In genomic region chr10:26556756-26557640, GRCh38 we compare ENCODE assay signal across 8 cellular contexts.
DNase-seq lines count a peak whose midpoint lies in the region; TF ChIP-seq lines count a peak whose summit lies in the region.

No MANE protein-coding gene starts in this region.

- peak overlapping the region; percentile 1 for H3K27ac Mint-ChIP-seq in activated naive CD4-positive, alpha-beta T cell treated with anti-CD3 and anti-CD28 coated beads, Interleukin-2, amount 50 U/mL, for 24 hours

- TF ChIP-seq CTCF in HEK293 (tag by site-specific recombination; IDR thresholded peaks at IDR 0.05) = peak; percentile 81
- TF ChIP-seq CTCF in cardiac muscle cell (IDR thresholded peaks at IDR 0.05; ENCODE audit: low read depth, low read length) = peak; percentile 94

- H3K36me3 Mint-ChIP-seq in activated naive CD4-positive, alpha-beta T cell treated with anti-CD3 and anti-CD28 coated beads, Interleukin-2, amount 50 U/mL, for 24 hours = peaks cover 28% of the 10 kb centered on the region

- H3K27me3 ChIP-seq in cardiac muscle cell = peaks cover 52% of the 10 kb centered on the region

- H3K4me3 ChIP-seq in HEK293 (ENCODE audit: low read depth, low read length) (no peak overlapping the region), cardiac muscle cell (no peak overlapping the region)

- H3K36me3 ChIP-seq in HEK293 (ENCODE audit: control insufficient read depth in 2 of 2, insufficient read depth in 1 of 2, low read length in 2 of 2) (no peaks in the 10 kb centered on the region), cardiac muscle cell (no peaks in the 10 kb centered on the region)

- H3K4me1 Mint-ChIP-seq in activated naive CD4-positive, alpha-beta T cell treated with anti-CD3 and anti-CD28 coated beads, Interleukin-2, amount 50 U/mL, for 24 hours = peaks cover 28% of the 10 kb centered on the region

- CTCF ChIA-PET in HEK293 (lab: Yijun Ruan, JAX) = interaction anchor here (0.5 to 8.6 kb wide), 23 partner anchors 9 to 1380 kb away, joined by 3 to 133 read pairs (median 4); no protein-coding TSS in a partner anchor

- H3K9me3 Mint-ChIP-seq in activated naive CD4-positive, alpha-beta T cell treated with anti-CD3 and anti-CD28 coated beads, Interleukin-2, amount 50 U/mL, for 24 hours = no peaks in the 10 kb centered on the region

- POLR2A ChIA-PET in HEK293 (lab: Yijun Ruan, JAX) = no interaction called here

- peak; percentile 58 for DNase-seq in Daoy (ENCODE audit: low read depth)
- DNase-seq in NCI-H82 (lab: John Stamatoyannopoulos, UW) = peak; percentile 62
- DNase-seq in cardiac muscle cell (ENCODE audit: low read depth in 1 of 2, low spot score in 1 of 2) = peak; percentile 59 to 75
- DNase-seq in renal cortical epithelial cell (ENCODE audit: low read depth) = peak; percentile 65
- DNase-seq in NCI-H510A treated with DMSO at 0.1 percent for 48 hours (lab: John Stamatoyannopoulos, UW) = no peak
- DNase-seq in activated CD8-positive, alpha-beta memory T cell treated with anti-CD3 and anti-CD28 coated beads for 24 hours = no peak

- H3K9me3 ChIP-seq in HEK293 (ENCODE audit: control insufficient read depth, insufficient read depth, low read depth, low read length) = no peaks in the 10 kb centered on the region
- H3K9me3 ChIP-seq in cardiac muscle cell (ENCODE audit: low read depth) = no peaks in the 10 kb centered on the region

- no peak overlapping the region for H3K4me3 Mint-ChIP-seq in activated naive CD4-positive, alpha-beta T cell treated with anti-CD3 and anti-CD28 coated beads, Interleukin-2, amount 50 U/mL, for 24 hours

- no peaks in the 10 kb centered on the region for H3K27me3 Mint-ChIP-seq in activated naive CD4-positive, alpha-beta T cell treated with anti-CD3 and anti-CD28 coated beads, Interleukin-2, amount 50 U/mL, for 24 hours

- no peaks in the 10 kb centered on the region for H3K4me1 ChIP-seq in HEK293 (ENCODE audit: control insufficient read depth, insufficient read depth, low read length)
- no peaks in the 10 kb centered on the region for H3K4me1 ChIP-seq in cardiac muscle cell (ENCODE audit: low read depth)

- H3K27ac ChIP-seq in HEK293 (ENCODE audit: extremely low read depth, low read depth, low read length) (no peak overlapping the region), cardiac muscle cell (no peak overlapping the region)

TF ChIP-seq in HEK293, 187 proteins besides CTCF, POLR2A, EP300 and RAD21:
- TF ChIP-seq ZNF133 (tag by site-specific recombination; IDR thresholded peaks at IDR 0.05) (no peak), ZNF341 (tag by site-specific recombination; IDR thresholded peaks at IDR 0.05; ENCODE audit: low read depth) (peak; percentile 48; the same call in 1 of the 2 replicates), ZNF654 (tag by site-specific recombination; IDR thresholded peaks at IDR 0.05; ENCODE audit: low read depth) (peak; percentile 99), MZF1 (tag by site-specific recombination; IDR thresholded peaks at IDR 0.05; ENCODE audit: borderline replicate concordance) (no peak), ZNF426 (tag by site-specific recombination; IDR thresholded peaks at IDR 0.05) (no peak), ZBTB6 (tag by site-specific recombination; IDR thresholded peaks at IDR 0.05) (no peak), ZNF121 (tag by site-specific recombination; IDR thresholded peaks at IDR 0.05) (no peak), ZNF335 (tag by site-specific recombination; conservative IDR thresholded peaks at IDR 0.05) (no peak), ZNF623 (tag by site-specific recombination; IDR thresholded peaks at IDR 0.05) (no peak), ZNF560 (tag by site-specific recombination; IDR thresholded peaks at IDR 0.05; ENCODE audit: borderline replicate concordance) (no peak), ZNF501 (tag by site-specific recombination; IDR thresholded peaks at IDR 0.05) (no peak), PATZ1 (tag by site-specific recombination; IDR thresholded peaks at IDR 0.05) (no peak), ZNF514 (tag by site-specific recombination; IDR thresholded peaks at IDR 0.05) (no peak), ZBTB1 (tag by site-specific recombination; IDR thresholded peaks at IDR 0.05) (no peak), ZIC2 (tag by site-specific recombination; IDR thresholded peaks at IDR 0.05) (no peak), ZNF544 (tag by site-specific recombination; IDR thresholded peaks at IDR 0.05) (no peak), ZSCAN30 (tag by site-specific recombination; IDR thresholded peaks at IDR 0.05) (0 out of 2 replicates have a peak, but pooled peaks have one; percentile 73), SCRT1 (tag by site-specific recombination; IDR thresholded peaks at IDR 0.05; ENCODE audit: borderline replicate concordance) (no peak), ZNF664 (tag by site-specific recombination; IDR thresholded peaks at IDR 0.05) (no peak), ZNF433 (tag by site-specific recombination; IDR thresholded peaks at IDR 0.05; ENCODE audit: low read depth) (no peak), ZNF792 (tag by site-specific recombination; IDR thresholded peaks at IDR 0.05) (no peak), ZNF223 (tag by site-specific recombination; IDR thresholded peaks at IDR 0.05) (no peak), ELK4 (IDR thresholded peaks at IDR 0.05; ENCODE audit: borderline replicate concordance, low read depth, low read length) (no peak)

Comparison
In these comparisons a context has a peak if more than half of its experiments do, and no peak if none do; other contexts are left out.
1. DNase-seq: peak in Daoy (single experiment), NCI-H82 (single experiment), cardiac muscle cell (2 of 2) and renal cortical epithelial cell (single experiment); none in NCI-H510A treated with DMSO at 0.1 percent for 48 hours (single experiment) and activated CD8-positive, alpha-beta memory T cell treated with anti-CD3 and anti-CD28 coated beads for 24 hours (single experiment).